In the genomic region with DNA sequence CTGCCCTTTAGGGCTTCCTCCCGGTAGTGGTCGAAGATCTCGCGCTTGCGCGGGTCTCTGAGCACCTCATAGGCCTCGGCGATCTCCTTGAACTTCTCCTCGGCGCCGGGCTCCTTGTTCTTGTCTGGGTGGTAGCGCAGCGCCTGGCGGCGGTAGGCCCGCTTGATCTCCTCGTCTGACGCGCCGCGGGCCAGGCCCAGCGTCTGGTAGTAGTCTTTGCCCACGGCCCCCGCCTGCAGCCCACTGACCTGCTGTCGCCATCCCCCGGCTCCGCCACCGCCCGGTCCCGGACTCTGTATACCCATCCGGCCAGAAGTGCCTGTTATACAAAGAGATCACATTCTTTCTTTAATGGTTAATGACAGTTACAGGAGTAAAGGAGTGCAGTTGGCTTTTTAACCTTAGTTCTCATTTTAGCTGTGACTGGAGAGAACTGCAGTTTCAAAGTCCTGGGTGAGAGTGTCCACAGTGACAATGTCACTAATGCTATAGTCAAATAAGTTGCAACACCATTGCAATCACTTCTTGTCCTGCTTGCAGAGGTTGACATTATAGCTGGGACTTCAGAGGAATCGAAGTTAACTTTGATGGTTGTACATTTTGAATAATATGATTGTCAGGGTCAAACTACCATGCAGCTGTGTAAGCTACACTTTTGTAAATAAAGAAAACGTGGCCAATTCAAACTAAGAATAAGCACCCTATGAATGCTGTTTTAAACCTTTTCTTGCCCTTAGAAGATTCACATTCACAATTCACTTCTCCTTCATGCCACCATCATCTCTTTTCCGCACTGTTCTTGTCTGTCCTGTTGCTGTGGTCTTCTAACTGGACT, we compare ENCODE assay signal across 1 cellular context.
TF ChIP-seq lines count a peak whose summit lies in the region.

No MANE protein-coding gene starts in this region.

TF ChIP-seq in HepG2, 621 proteins besides CTCF, POLR2A, EP300 and RAD21 (continued from another document and continues in another):
- TF ChIP-seq, protein P1, sequence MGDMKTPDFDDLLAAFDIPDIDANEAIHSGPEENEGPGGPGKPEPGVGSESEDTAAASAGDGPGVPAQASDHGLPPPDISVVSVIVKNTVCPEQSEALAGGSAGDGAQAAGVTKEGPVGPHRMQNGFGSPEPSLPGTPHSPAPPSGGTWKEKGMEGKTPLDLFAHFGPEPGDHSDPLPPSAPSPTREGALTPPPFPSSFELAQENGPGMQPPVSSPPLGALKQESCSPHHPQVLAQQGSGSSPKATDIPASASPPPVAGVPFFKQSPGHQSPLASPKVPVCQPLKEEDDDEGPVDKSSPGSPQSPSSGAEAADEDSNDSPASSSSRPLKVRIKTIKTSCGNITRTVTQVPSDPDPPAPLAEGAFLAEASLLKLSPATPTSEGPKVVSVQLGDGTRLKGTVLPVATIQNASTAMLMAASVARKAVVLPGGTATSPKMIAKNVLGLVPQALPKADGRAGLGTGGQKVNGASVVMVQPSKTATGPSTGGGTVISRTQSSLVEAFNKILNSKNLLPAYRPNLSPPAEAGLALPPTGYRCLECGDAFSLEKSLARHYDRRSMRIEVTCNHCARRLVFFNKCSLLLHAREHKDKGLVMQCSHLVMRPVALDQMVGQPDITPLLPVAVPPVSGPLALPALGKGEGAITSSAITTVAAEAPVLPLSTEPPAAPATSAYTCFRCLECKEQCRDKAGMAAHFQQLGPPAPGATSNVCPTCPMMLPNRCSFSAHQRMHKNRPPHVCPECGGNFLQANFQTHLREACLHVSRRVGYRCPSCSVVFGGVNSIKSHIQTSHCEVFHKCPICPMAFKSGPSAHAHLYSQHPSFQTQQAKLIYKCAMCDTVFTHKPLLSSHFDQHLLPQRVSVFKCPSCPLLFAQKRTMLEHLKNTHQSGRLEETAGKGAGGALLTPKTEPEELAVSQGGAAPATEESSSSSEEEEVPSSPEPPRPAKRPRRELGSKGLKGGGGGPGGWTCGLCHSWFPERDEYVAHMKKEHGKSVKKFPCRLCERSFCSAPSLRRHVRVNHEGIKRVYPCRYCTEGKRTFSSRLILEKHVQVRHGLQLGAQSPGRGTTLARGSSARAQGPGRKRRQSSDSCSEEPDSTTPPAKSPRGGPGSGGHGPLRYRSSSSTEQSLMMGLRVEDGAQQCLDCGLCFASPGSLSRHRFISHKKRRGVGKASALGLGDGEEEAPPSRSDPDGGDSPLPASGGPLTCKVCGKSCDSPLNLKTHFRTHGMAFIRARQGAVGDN (CRISPR knock-in tag; IDR thresholded peaks at IDR 0.05) = peak; percentile 78
- TF ChIP-seq, protein P2, sequence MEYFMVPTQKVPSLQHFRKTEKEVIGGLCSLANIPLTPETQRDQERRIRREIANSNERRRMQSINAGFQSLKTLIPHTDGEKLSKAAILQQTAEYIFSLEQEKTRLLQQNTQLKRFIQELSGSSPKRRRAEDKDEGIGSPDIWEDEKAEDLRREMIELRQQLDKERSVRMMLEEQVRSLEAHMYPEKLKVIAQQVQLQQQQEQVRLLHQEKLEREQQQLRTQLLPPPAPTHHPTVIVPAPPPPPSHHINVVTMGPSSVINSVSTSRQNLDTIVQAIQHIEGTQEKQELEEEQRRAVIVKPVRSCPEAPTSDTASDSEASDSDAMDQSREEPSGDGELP (IDR thresholded peaks at IDR 0.05; ENCODE audit: borderline replicate concordance, low read depth) = peak; percentile 94
- TF ChIP-seq TCF12 (IDR thresholded peaks at IDR 0.05) (no peak), TCF12 (CRISPR knock-in tag; IDR thresholded peaks at IDR 0.05) (peak; percentile 98), ARNT (IDR thresholded peaks at IDR 0.05) (no peak), ZC3H4 (CRISPR knock-in tag; IDR thresholded peaks at IDR 0.05; ENCODE audit: borderline replicate concordance) (no peak), POLR2G (IDR thresholded peaks at IDR 0.05; ENCODE audit: low read depth, low read length) (no peak), GLI4 (CRISPR knock-in tag; IDR thresholded peaks at IDR 0.05; ENCODE audit: borderline replicate concordance) (no peak), GATAD2A (CRISPR knock-in tag; IDR thresholded peaks at IDR 0.05) (peak; percentile 95), PHB2 (IDR thresholded peaks at IDR 0.05; ENCODE audit: partially characterized antibody) (no peak), SAFB2 (CRISPR knock-in tag; IDR thresholded peaks at IDR 0.05; ENCODE audit: borderline replicate concordance, low read depth) (no peak), RFX3 (CRISPR knock-in tag; IDR thresholded peaks at IDR 0.05) (no peak), ZNF781 (CRISPR knock-in tag; IDR thresholded peaks at IDR 0.05; ENCODE audit: borderline replicate concordance, not compliant biosample characterization) (no peak), CBX1 (IDR thresholded peaks at IDR 0.05; ENCODE audit: low read depth) (no peak), NR2C2 (CRISPR knock-in tag; IDR thresholded peaks at IDR 0.05; ENCODE audit: borderline replicate concordance) (peak; percentile 66; the same call in 1 of the 2 replicates), FLYWCH1 (CRISPR knock-in tag; IDR thresholded peaks at IDR 0.05) (no peak)
- TF ChIP-seq, protein P3, sequence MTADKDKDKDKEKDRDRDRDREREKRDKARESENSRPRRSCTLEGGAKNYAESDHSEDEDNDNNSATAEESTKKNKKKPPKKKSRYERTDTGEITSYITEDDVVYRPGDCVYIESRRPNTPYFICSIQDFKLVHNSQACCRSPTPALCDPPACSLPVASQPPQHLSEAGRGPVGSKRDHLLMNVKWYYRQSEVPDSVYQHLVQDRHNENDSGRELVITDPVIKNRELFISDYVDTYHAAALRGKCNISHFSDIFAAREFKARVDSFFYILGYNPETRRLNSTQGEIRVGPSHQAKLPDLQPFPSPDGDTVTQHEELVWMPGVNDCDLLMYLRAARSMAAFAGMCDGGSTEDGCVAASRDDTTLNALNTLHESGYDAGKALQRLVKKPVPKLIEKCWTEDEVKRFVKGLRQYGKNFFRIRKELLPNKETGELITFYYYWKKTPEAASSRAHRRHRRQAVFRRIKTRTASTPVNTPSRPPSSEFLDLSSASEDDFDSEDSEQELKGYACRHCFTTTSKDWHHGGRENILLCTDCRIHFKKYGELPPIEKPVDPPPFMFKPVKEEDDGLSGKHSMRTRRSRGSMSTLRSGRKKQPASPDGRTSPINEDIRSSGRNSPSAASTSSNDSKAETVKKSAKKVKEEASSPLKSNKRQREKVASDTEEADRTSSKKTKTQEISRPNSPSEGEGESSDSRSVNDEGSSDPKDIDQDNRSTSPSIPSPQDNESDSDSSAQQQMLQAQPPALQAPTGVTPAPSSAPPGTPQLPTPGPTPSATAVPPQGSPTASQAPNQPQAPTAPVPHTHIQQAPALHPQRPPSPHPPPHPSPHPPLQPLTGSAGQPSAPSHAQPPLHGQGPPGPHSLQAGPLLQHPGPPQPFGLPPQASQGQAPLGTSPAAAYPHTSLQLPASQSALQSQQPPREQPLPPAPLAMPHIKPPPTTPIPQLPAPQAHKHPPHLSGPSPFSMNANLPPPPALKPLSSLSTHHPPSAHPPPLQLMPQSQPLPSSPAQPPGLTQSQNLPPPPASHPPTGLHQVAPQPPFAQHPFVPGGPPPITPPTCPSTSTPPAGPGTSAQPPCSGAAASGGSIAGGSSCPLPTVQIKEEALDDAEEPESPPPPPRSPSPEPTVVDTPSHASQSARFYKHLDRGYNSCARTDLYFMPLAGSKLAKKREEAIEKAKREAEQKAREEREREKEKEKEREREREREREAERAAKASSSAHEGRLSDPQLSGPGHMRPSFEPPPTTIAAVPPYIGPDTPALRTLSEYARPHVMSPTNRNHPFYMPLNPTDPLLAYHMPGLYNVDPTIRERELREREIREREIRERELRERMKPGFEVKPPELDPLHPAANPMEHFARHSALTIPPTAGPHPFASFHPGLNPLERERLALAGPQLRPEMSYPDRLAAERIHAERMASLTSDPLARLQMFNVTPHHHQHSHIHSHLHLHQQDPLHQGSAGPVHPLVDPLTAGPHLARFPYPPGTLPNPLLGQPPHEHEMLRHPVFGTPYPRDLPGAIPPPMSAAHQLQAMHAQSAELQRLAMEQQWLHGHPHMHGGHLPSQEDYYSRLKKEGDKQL (CRISPR knock-in tag; IDR thresholded peaks at IDR 0.05; ENCODE audit: low read depth) = peak; percentile 95
- TF ChIP-seq, protein P4, sequence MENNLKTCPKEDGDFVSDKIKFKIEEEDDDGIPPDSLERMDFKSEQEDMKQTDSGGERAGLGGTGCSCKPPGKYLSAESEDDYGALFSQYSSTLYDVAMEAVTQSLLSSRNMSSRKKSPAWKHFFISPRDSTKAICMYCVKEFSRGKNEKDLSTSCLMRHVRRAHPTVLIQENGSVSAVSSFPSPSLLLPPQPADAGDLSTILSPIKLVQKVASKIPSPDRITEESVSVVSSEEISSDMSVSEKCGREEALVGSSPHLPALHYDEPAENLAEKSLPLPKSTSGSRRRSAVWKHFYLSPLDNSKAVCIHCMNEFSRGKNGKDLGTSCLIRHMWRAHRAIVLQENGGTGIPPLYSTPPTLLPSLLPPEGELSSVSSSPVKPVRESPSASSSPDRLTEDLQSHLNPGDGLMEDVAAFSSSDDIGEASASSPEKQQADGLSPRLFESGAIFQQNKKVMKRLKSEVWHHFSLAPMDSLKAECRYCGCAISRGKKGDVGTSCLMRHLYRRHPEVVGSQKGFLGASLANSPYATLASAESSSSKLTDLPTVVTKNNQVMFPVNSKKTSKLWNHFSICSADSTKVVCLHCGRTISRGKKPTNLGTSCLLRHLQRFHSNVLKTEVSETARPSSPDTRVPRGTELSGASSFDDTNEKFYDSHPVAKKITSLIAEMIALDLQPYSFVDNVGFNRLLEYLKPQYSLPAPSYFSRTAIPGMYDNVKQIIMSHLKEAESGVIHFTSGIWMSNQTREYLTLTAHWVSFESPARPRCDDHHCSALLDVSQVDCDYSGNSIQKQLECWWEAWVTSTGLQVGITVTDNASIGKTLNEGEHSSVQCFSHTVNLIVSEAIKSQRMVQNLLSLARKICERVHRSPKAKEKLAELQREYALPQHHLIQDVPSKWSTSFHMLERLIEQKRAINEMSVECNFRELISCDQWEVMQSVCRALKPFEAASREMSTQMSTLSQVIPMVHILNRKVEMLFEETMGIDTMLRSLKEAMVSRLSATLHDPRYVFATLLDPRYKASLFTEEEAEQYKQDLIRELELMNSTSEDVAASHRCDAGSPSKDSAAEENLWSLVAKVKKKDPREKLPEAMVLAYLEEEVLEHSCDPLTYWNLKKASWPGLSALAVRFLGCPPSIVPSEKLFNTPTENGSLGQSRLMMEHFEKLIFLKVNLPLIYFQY (CRISPR knock-in tag; IDR thresholded peaks at IDR 0.05; ENCODE audit: borderline replicate concordance) = no peak
- TF ChIP-seq, protein P5, sequence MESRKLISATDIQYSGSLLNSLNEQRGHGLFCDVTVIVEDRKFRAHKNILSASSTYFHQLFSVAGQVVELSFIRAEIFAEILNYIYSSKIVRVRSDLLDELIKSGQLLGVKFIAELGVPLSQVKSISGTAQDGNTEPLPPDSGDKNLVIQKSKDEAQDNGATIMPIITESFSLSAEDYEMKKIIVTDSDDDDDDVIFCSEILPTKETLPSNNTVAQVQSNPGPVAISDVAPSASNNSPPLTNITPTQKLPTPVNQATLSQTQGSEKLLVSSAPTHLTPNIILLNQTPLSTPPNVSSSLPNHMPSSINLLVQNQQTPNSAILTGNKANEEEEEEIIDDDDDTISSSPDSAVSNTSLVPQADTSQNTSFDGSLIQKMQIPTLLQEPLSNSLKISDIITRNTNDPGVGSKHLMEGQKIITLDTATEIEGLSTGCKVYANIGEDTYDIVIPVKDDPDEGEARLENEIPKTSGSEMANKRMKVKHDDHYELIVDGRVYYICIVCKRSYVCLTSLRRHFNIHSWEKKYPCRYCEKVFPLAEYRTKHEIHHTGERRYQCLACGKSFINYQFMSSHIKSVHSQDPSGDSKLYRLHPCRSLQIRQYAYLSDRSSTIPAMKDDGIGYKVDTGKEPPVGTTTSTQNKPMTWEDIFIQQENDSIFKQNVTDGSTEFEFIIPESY (CRISPR knock-in tag; IDR thresholded peaks at IDR 0.05) = peak; percentile 90
- TF ChIP-seq, protein P6, sequence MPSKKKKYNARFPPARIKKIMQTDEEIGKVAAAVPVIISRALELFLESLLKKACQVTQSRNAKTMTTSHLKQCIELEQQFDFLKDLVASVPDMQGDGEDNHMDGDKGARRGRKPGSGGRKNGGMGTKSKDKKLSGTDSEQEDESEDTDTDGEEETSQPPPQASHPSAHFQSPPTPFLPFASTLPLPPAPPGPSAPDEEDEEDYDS (CRISPR knock-in tag; IDR thresholded peaks at IDR 0.05) = no peak; the same call in 1 of the 2 replicates
- TF ChIP-seq, protein P7, sequence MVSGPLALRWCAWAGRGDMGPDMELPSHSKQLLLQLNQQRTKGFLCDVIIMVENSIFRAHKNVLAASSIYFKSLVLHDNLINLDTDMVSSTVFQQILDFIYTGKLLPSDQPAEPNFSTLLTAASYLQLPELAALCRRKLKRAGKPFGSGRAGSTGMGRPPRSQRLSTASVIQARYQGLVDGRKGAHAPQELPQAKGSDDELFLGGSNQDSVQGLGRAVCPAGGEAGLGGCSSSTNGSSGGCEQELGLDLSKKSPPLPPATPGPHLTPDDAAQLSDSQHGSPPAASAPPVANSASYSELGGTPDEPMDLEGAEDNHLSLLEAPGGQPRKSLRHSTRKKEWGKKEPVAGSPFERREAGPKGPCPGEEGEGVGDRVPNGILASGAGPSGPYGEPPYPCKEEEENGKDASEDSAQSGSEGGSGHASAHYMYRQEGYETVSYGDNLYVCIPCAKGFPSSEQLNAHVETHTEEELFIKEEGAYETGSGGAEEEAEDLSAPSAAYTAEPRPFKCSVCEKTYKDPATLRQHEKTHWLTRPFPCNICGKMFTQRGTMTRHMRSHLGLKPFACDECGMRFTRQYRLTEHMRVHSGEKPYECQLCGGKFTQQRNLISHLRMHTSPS (CRISPR knock-in tag; IDR thresholded peaks at IDR 0.05; ENCODE audit: low read depth) = no peak
- TF ChIP-seq, protein P8, sequence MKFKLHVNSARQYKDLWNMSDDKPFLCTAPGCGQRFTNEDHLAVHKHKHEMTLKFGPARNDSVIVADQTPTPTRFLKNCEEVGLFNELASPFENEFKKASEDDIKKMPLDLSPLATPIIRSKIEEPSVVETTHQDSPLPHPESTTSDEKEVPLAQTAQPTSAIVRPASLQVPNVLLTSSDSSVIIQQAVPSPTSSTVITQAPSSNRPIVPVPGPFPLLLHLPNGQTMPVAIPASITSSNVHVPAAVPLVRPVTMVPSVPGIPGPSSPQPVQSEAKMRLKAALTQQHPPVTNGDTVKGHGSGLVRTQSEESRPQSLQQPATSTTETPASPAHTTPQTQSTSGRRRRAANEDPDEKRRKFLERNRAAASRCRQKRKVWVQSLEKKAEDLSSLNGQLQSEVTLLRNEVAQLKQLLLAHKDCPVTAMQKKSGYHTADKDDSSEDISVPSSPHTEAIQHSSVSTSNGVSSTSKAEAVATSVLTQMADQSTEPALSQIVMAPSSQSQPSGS (CRISPR knock-in tag; IDR thresholded peaks at IDR 0.05) = peak; percentile 92
- TF ChIP-seq, protein P9, sequence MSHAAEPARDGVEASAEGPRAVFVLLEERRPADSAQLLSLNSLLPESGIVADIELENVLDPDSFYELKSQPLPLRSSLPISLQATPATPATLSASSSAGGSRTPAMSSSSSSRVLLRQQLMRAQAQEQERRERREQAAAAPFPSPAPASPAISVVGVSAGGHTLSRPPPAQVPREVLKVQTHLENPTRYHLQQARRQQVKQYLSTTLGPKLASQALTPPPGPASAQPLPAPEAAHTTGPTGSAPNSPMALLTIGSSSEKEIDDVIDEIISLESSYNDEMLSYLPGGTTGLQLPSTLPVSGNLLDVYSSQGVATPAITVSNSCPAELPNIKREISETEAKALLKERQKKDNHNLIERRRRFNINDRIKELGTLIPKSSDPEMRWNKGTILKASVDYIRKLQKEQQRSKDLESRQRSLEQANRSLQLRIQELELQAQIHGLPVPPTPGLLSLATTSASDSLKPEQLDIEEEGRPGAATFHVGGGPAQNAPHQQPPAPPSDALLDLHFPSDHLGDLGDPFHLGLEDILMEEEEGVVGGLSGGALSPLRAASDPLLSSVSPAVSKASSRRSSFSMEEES (CRISPR knock-in tag; IDR thresholded peaks at IDR 0.05) = no peak
